2 cellular contexts compared by ENCODE assay signal in the genomic region with DNA sequence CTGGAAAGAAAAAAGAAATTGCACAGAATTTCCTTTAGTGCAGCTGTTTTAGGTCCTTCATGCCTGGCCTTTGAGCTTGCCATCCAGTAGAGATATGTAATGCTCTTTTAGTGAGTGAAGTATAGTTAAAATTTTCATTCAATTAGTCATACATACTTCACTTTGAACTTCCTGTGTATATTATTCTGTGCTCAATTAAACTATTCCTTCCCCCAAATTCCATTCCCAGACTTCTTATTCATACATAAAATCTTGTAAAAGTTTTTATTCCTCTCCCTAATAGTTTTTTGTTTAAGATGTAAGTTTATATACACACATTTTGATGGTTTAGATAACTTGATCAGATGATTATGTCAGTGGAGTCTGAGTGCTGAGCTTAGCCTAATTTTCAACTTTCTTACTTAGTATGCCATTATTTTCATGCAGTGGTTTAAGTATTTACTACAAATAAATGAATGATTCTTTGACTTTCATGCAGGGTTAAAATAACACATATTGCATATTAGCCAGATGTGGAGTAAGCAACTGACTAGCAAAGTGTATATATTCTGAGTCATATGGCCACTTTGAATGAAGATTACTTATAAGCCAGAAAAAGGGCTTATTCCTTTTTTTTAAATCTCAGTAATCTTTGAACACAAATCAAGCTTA.
TF ChIP-seq lines count a peak whose summit lies in the region.

No MANE protein-coding gene starts in this region.

TF ChIP-seq in endothelial cell of umbilical vein, 7 proteins besides CTCF, POLR2A, EP300 and RAD21:
- TF ChIP-seq MYC (IDR thresholded peaks at IDR 0.05; ENCODE audit: low read depth, low read length) (no peak), FOS (IDR thresholded peaks at IDR 0.05; ENCODE audit: borderline replicate concordance, insufficient read depth, low read length) (peak; percentile 45), JUN (IDR thresholded peaks at IDR 0.05; ENCODE audit: borderline replicate concordance, insufficient read depth, insufficient read length, low read depth) (peak; percentile 79)

TF ChIP-seq in WTC11, 78 proteins besides CTCF, POLR2A, EP300 and RAD21:
- TF ChIP-seq, protein P1, sequence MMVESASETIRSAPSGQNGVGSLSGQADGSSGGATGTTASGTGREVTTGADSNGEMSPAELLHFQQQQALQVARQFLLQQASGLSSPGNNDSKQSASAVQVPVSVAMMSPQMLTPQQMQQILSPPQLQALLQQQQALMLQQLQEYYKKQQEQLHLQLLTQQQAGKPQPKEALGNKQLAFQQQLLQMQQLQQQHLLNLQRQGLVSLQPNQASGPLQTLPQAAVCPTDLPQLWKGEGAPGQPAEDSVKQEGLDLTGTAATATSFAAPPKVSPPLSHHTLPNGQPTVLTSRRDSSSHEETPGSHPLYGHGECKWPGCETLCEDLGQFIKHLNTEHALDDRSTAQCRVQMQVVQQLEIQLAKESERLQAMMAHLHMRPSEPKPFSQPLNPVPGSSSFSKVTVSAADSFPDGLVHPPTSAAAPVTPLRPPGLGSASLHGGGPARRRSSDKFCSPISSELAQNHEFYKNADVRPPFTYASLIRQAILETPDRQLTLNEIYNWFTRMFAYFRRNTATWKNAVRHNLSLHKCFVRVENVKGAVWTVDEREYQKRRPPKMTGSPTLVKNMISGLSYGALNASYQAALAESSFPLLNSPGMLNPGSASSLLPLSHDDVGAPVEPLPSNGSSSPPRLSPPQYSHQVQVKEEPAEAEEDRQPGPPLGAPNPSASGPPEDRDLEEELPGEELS (CRISPR knock-in tag; IDR thresholded peaks at IDR 0.05): no peak
- no peak for TF ChIP-seq NR3C1 (CRISPR knock-in tag; conservative IDR thresholded peaks at IDR 0.05; ENCODE audit: low read depth)
- no peak for TF ChIP-seq JUN (CRISPR knock-in tag; IDR thresholded peaks at IDR 0.05)
- no peak for TF ChIP-seq ZBTB21 (CRISPR knock-in tag; IDR thresholded peaks at IDR 0.05; ENCODE audit: borderline replicate concordance)
- no peak for TF ChIP-seq ERG (CRISPR knock-in tag; IDR thresholded peaks at IDR 0.05)
- TF ChIP-seq MLX (CRISPR knock-in tag; IDR thresholded peaks at IDR 0.05): no peak
- TF ChIP-seq ZNF232 (CRISPR knock-in tag; IDR thresholded peaks at IDR 0.05): no peak
- no peak for TF ChIP-seq USF2 (CRISPR knock-in tag; IDR thresholded peaks at IDR 0.05)
- no peak for TF ChIP-seq OVOL2 (CRISPR knock-in tag; IDR thresholded peaks at IDR 0.05; ENCODE audit: borderline replicate concordance)
- TF ChIP-seq, protein P2, sequence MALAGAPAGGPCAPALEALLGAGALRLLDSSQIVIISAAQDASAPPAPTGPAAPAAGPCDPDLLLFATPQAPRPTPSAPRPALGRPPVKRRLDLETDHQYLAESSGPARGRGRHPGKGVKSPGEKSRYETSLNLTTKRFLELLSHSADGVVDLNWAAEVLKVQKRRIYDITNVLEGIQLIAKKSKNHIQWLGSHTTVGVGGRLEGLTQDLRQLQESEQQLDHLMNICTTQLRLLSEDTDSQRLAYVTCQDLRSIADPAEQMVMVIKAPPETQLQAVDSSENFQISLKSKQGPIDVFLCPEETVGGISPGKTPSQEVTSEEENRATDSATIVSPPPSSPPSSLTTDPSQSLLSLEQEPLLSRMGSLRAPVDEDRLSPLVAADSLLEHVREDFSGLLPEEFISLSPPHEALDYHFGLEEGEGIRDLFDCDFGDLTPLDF (CRISPR knock-in tag; IDR thresholded peaks at IDR 0.05): no peak
- TF ChIP-seq ZNF281 (CRISPR knock-in tag; IDR thresholded peaks at IDR 0.05): no peak
- no peak for TF ChIP-seq SMAD3 (CRISPR knock-in tag; IDR thresholded peaks at IDR 0.05; ENCODE audit: borderline replicate concordance)
- TF ChIP-seq PRRX2 (CRISPR knock-in tag; IDR thresholded peaks at IDR 0.05): no peak
- no peak for TF ChIP-seq AFF4 (CRISPR knock-in tag; IDR thresholded peaks at IDR 0.05; ENCODE audit: borderline replicate concordance)
- no peak for TF ChIP-seq ZNF512 (CRISPR knock-in tag; IDR thresholded peaks at IDR 0.05; ENCODE audit: borderline replicate concordance)
